2 cellular contexts compared by ENCODE assay signal in genomic region chr10:128416231-128416630, GRCh38.
TF ChIP-seq lines count a peak whose summit lies in the region.

No MANE protein-coding gene starts in this region.

TF ChIP-seq in HepG2, 621 proteins besides CTCF, POLR2A, EP300 and RAD21 (continued from another document):
- TF ChIP-seq AHDC1 (CRISPR knock-in tag; IDR thresholded peaks at IDR 0.05; ENCODE audit: borderline replicate concordance): no peak
- 0 out of 2 replicates have a peak, but pooled peaks have one; percentile 4 for TF ChIP-seq CREB1 (IDR thresholded peaks at IDR 0.05)
- TF ChIP-seq CREB1 (CRISPR knock-in tag; IDR thresholded peaks at IDR 0.05): no peak
- no peak for TF ChIP-seq ELF4 (CRISPR knock-in tag; IDR thresholded peaks at IDR 0.05; ENCODE audit: borderline replicate concordance)
- TF ChIP-seq ZFP62 (CRISPR knock-in tag; IDR thresholded peaks at IDR 0.05): no peak
- TF ChIP-seq ZNF224 (CRISPR knock-in tag; IDR thresholded peaks at IDR 0.05): no peak
- TF ChIP-seq ZNF12 (CRISPR knock-in tag; IDR thresholded peaks at IDR 0.05): no peak
- TF ChIP-seq TOPORS (CRISPR knock-in tag; IDR thresholded peaks at IDR 0.05): no peak

TF ChIP-seq in H1, 55 proteins besides CTCF, POLR2A, EP300 and RAD21 (continued from another document):
- TF ChIP-seq POU5F1 (IDR thresholded peaks at IDR 0.05; ENCODE audit: low read depth, low read length) (no peak), BACH1 (IDR thresholded peaks at IDR 0.05; ENCODE audit: low read length) (no peak), RNF2 (IDR thresholded peaks at IDR 0.05; ENCODE audit: borderline replicate concordance, low read depth, low read length, missing control alignments, poor library complexity, severe bottlenecking) (no peak), TCF12 (IDR thresholded peaks at IDR 0.05; ENCODE audit: low read depth, low read length) (no peak), NANOG (IDR thresholded peaks at IDR 0.05; ENCODE audit: insufficient read depth, low read depth, low read length, poor library complexity, severe bottlenecking) (no peak), SP2 (IDR thresholded peaks at IDR 0.05; ENCODE audit: low read length) (no peak), USF2 (IDR thresholded peaks at IDR 0.05; ENCODE audit: low read length) (no peak), GABPA (IDR thresholded peaks at IDR 0.05; ENCODE audit: borderline replicate concordance, insufficient read depth, low read length) (no peak), JUND (IDR thresholded peaks at IDR 0.05; ENCODE audit: low read length) (no peak), CHD7 (IDR thresholded peaks at IDR 0.05; ENCODE audit: insufficient replicate concordance, low read length) (no peak), MAX (IDR thresholded peaks at IDR 0.05) (no peak), KDM1A (IDR thresholded peaks at IDR 0.05; ENCODE audit: borderline replicate concordance, low read length) (no peak), NRF1 (IDR thresholded peaks at IDR 0.05; ENCODE audit: low read depth, low read length) (no peak), BCL11A (IDR thresholded peaks at IDR 0.05; ENCODE audit: low read depth in 2 of 2, low read length in 2 of 2) (no peak), TBP (IDR thresholded peaks at IDR 0.05; ENCODE audit: low read depth, low read length) (no peak), E2F6 (IDR thresholded peaks at IDR 0.05) (no peak)
